Comparison of ENCODE assay signal across 28 cellular contexts in genomic region chr5:143059355-143059754, GRCh38.
DNase-seq lines count a peak whose midpoint lies in the region; ATAC-seq, FAIRE-seq and TF ChIP-seq lines count a peak whose summit lies in the region.
"Had no signal": no experiment of that assay in that cellular context is flagged by ENCODE, and none has a peak within 500 bp of the region (broad histone marks: within the 10 kb centered on the region; RNA-seq: fewer than 3 reads in every experiment).

No MANE protein-coding gene starts in this region.

- peaks cover 55% of the 10 kb centered on the region for H3K36me3 Mint-ChIP-seq in effector memory CD8-positive, alpha-beta T cell (ENCODE audit: insufficient read depth)

- H3K27me3 Mint-ChIP-seq in effector memory CD8-positive, alpha-beta T cell = no peaks in the 10 kb centered on the region
- H3K27me3 Mint-ChIP-seq: activated CD8-positive, alpha-beta T cell treated with anti-CD3 and anti-CD28 coated beads for 36 hours; CD4-positive, CD25-positive, alpha-beta regulatory T cell; stimulated activated naive B cell treated with anti-CD40 and anti-IgM and Interleukin-4, amounts not matched to agents 10 μg/mL and 1 μg/mL and 100 μg/mL, for 72 hours had no signal

- no peak overlapping the region for H2BK15ac ChIP-seq in neuronal stem cell (ENCODE audit: low read length)

- no peak overlapping the region for H3K9ac ChIP-seq in neuronal stem cell (ENCODE audit: low read depth, low read length, poor library complexity)
- H3K9ac ChIP-seq: neural progenitor cell had no signal

- H3K4me1 ChIP-seq in neuronal stem cell (ENCODE audit: control insufficient read depth in 2 of 2, insufficient read depth in 1 of 2, low read depth in 1 of 2, low read length in 2 of 2) = no peaks in the 10 kb centered on the region
- H3K4me1 ChIP-seq: neural progenitor cell, right lobe of liver had no signal

- peak; percentile 53 for DNase-seq in ELR (ENCODE audit: low read depth)
- peak; percentile 51 for DNase-seq in HT1080 (ENCODE audit: low read depth)
- peak; percentile 39 for DNase-seq in bronchial epithelial cell (ENCODE audit: low read depth)
- DNase-seq in neuronal stem cell (ENCODE audit: low spot score) = no peak
- DNase-seq in RCC 7860 (ENCODE audit: low spot score) = no peak
- DNase-seq in effector memory CD8-positive, alpha-beta T cell = no peak
- DNase-seq: activated CD4-positive, CD25-positive, alpha-beta regulatory T cell treated with anti-CD3 and anti-CD28 coated beads, Interleukin-2, amount 50 U/mL, for 72 hours; activated CD8-positive, alpha-beta T cell treated with anti-CD3 and anti-CD28 coated beads for 36 hours; activated effector memory CD4-positive, alpha-beta T cell treated with anti-CD3 and anti-CD28 coated beads, Interleukin-2, amount 50 U/mL, for 16 hours; activated naive CD8-positive, alpha-beta T cell treated with anti-CD3 and anti-CD28 coated beads, Interleukin-2, amount 10 ng/mL, durations not matched to agents 7 days and 5 days; caudate nucleus; CD4-positive, CD25-positive, alpha-beta regulatory T cell; EL; glutamatergic neuron; H9; mesenchymal stem cell; MG63; NCI-H2029 treated with DMSO at 0.1 percent for 48 hours; NCI-H2227 treated with DMSO at 0.1 percent for 48 hours; right lobe of liver; stimulated activated CD4-positive, alpha-beta T cell treated with anti-CD3 and anti-CD28 coated beads, Interleukin-4, amount 100 ng/mL, for 4 hours; stimulated activated naive B cell treated with anti-CD40 and anti-IgM and Interleukin-4, amounts not matched to agents 10 μg/mL and 1 μg/mL and 100 μg/mL, for 72 hours; testis had no signal

- H3K36me3 ChIP-seq in bronchial epithelial cell (ENCODE audit: control insufficient read depth, insufficient read depth, low read length) (peaks cover 1% of the 10 kb centered on the region), neuronal stem cell (replicated peaks in 1 of 2; ENCODE audit: control insufficient read depth in 2 of 2, insufficient read depth in 2 of 2, low read length in 2 of 2) (no peaks in the 10 kb centered on the region)
- H3K36me3 ChIP-seq: MG63, neural progenitor cell had no signal

- H2BK12ac ChIP-seq in neuronal stem cell (ENCODE audit: low read length) = no peak overlapping the region

- H3K4me2 ChIP-seq in neuronal stem cell (ENCODE audit: insufficient read depth, low read length, poor library complexity, severe bottlenecking) = no peak overlapping the region
- H3K4me2 ChIP-seq: neural progenitor cell had no signal

- no peak overlapping the region for H2AK5ac ChIP-seq in neuronal stem cell (ENCODE audit: low read depth, low read length)

- no peak overlapping the region for H4K8ac ChIP-seq in neuronal stem cell (ENCODE audit: low read depth, low read length)

- no peak overlapping the region for H3K27ac ChIP-seq in neuronal stem cell (replicated peaks; ENCODE audit: low read length)
- H3K27ac ChIP-seq: neural progenitor cell, right lobe of liver had no signal

- ATAC-seq in GM18873 (IDR thresholded peaks at IDR 0.05; ENCODE audit: low FRiP score, unreplicated experiment) = no peak
- no peak for ATAC-seq in effector memory CD8-positive, alpha-beta T cell (replicated peaks)
- ATAC-seq: activated CD8-positive, alpha-beta T cell treated with anti-CD3 and anti-CD28 coated beads for 36 hours; K562; stimulated activated naive B cell treated with anti-CD40 and anti-IgM and Interleukin-4, amounts not matched to agents 10 μg/mL and 1 μg/mL and 100 μg/mL, for 72 hours had no signal

- no CpG with 5 or more reads among the region's 1 CpG for WGBS in neuronal stem cell (ENCODE audit: extremely low coverage in 2 of 2, insufficient read length in 2 of 2, insufficient replicate concordance in 1 of 2), 2 donors

- no peaks in the 10 kb centered on the region for H3K9me3 Mint-ChIP-seq in effector memory CD8-positive, alpha-beta T cell
- H3K9me3 Mint-ChIP-seq: activated CD8-positive, alpha-beta T cell treated with anti-CD3 and anti-CD28 coated beads for 36 hours; activated naive CD8-positive, alpha-beta T cell treated with anti-CD3 and anti-CD28 coated beads, Interleukin-2, amount 10 ng/mL, durations not matched to agents 7 days and 5 days; CD4-positive, CD25-positive, alpha-beta regulatory T cell; H9; neural progenitor cell; stimulated activated naive B cell treated with anti-CD40 and anti-IgM and Interleukin-4, amounts not matched to agents 10 μg/mL and 1 μg/mL and 100 μg/mL, for 72 hours had no signal

- no peaks in the 10 kb centered on the region for H3K27me3 ChIP-seq in bronchial epithelial cell (ENCODE audit: control insufficient read depth, insufficient read depth, low read length)
- no peaks in the 10 kb centered on the region for H3K27me3 ChIP-seq in neuronal stem cell (ENCODE audit: control insufficient read depth in 3 of 3, insufficient read depth in 3 of 3, low read depth in 1 of 3, low read length in 3 of 3)
- H3K27me3 ChIP-seq: MG63, neural progenitor cell, right lobe of liver, testis had no signal

- H3K27ac Mint-ChIP-seq in effector memory CD8-positive, alpha-beta T cell = no peak overlapping the region
- H3K27ac Mint-ChIP-seq: activated naive CD8-positive, alpha-beta T cell treated with anti-CD3 and anti-CD28 coated beads, Interleukin-2, amount 10 ng/mL, durations not matched to agents 7 days and 5 days; CD4-positive, CD25-positive, alpha-beta regulatory T cell; neural progenitor cell; stimulated activated naive B cell treated with anti-CD40 and anti-IgM and Interleukin-4, amounts not matched to agents 10 μg/mL and 1 μg/mL and 100 μg/mL, for 72 hours had no signal

- TF ChIP-seq CTCF in bronchial epithelial cell (IDR thresholded peaks at IDR 0.05; ENCODE audit: insufficient read depth, low read length, severe bottlenecking) = no peak

- no peak overlapping the region for H3K4ac ChIP-seq in neuronal stem cell (ENCODE audit: low read length)

- no peak overlapping the region for H2BK120ac ChIP-seq in neuronal stem cell (ENCODE audit: low read depth, low read length)

- H3K4me3 Mint-ChIP-seq in effector memory CD8-positive, alpha-beta T cell = no peak overlapping the region
- H3K4me3 Mint-ChIP-seq: activated CD8-positive, alpha-beta T cell treated with anti-CD3 and anti-CD28 coated beads for 36 hours; activated naive CD8-positive, alpha-beta T cell treated with anti-CD3 and anti-CD28 coated beads, Interleukin-2, amount 10 ng/mL, durations not matched to agents 7 days and 5 days; CD4-positive, CD25-positive, alpha-beta regulatory T cell; H9; neural progenitor cell; stimulated activated naive B cell treated with anti-CD40 and anti-IgM and Interleukin-4, amounts not matched to agents 10 μg/mL and 1 μg/mL and 100 μg/mL, for 72 hours had no signal

- no peak overlapping the region for H3K14ac ChIP-seq in neuronal stem cell (ENCODE audit: low read length)

- H3K79me1 ChIP-seq in neuronal stem cell (ENCODE audit: low read depth, low read length) = no peaks in the 10 kb centered on the region

- peaks cover 14 to 28% of the 10 kb centered on the region in 2 donors for H3K4me1 Mint-ChIP-seq in effector memory CD8-positive, alpha-beta T cell (ENCODE audit: low read depth in 2 of 2)

- no peak overlapping the region for H3K4me3 ChIP-seq in bronchial epithelial cell (ENCODE audit: low read depth, low read length)
- no peak overlapping the region for H3K4me3 ChIP-seq in neuronal stem cell (ENCODE audit: low read length in 2 of 2)
- H3K4me3 ChIP-seq: K562, MG63, neural progenitor cell, right lobe of liver, testis had no signal

- no peak overlapping the region for H3K23ac ChIP-seq in neuronal stem cell (ENCODE audit: low read depth, low read length, poor library complexity)

- FAIRE-seq in bronchial epithelial cell (lab: Jason Lieb, UNC) (no peak), RCC 7860 (lab: Jason Lieb, UNC) (no peak)
- FAIRE-seq: astrocyte, K562, urothelium cell line had no signal

- no peak overlapping the region for H2BK5ac ChIP-seq in neuronal stem cell (ENCODE audit: low read length)

- no peak overlapping the region for H4K91ac ChIP-seq in neuronal stem cell (ENCODE audit: low read depth, low read length, poor library complexity)

- H2AFZ ChIP-seq in neuronal stem cell (ENCODE audit: low read length) = peak overlapping the region; percentile 31
- H2AFZ ChIP-seq: neural progenitor cell had no signal

- H3K9me3 ChIP-seq in neuronal stem cell (replicated peaks in 1 of 2; ENCODE audit: control insufficient read depth in 2 of 2, insufficient read depth in 1 of 2, low read depth in 1 of 2, low read length in 2 of 2) = no peaks in the 10 kb centered on the region
- H3K9me3 ChIP-seq: MG63, right lobe of liver, testis had no signal

- no peak overlapping the region for H3K18ac ChIP-seq in neuronal stem cell (ENCODE audit: low read length)

Comparison
In these comparisons a context has a peak if more than half of its experiments do, and no peak if none do; other contexts are left out.
1. DNase-seq: peak in ELR (single experiment), HT1080 (single experiment) and bronchial epithelial cell (single experiment); none in neuronal stem cell (single experiment), RCC 7860 (single experiment) and effector memory CD8-positive, alpha-beta T cell (0 of 3).